ENCODE assay signal across 1 cellular context in the genomic region with DNA sequence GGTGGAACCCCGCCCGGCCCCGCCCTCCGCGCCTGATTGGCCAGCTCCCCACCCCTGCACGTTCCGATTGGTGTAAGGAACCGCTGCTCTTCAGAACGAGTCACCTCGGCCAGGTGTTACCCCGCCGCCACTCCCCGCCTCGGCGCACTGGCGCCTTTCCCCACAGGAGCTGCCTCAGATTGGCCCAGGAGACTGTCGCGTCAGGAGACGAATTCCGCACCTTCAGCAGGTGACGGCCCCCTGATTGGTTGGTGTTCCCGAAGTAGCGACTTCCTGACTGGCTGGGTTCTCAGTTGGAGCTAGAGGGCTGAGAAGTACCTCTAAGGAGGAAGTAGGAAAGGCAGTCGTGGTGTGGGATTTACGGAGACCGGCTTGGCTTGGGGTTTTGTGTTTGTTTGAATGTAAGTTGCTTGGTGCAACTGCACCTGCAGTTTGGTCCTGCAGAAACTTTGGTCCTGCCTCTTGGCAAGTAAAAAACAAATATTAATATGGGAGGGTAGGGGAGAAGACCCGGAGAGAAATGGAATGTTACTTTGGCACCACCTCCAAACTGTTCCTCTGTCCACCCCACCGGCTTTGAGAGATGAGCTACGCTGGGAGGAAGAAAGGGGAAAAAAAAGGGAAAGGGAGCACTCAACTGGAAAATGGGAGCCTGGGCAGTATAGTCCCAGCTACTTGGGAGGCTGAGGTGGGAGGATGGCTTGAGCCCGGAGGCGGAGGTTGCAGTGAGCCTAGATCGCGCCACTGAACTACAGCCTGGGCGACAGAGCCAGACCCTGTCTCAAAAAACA.
TF ChIP-seq lines count a peak whose summit lies in the region.

No MANE protein-coding gene starts in this region.

TF ChIP-seq in WTC11, 78 proteins besides CTCF, POLR2A, EP300 and RAD21 (continued from another document):
- TF ChIP-seq, protein P1, sequence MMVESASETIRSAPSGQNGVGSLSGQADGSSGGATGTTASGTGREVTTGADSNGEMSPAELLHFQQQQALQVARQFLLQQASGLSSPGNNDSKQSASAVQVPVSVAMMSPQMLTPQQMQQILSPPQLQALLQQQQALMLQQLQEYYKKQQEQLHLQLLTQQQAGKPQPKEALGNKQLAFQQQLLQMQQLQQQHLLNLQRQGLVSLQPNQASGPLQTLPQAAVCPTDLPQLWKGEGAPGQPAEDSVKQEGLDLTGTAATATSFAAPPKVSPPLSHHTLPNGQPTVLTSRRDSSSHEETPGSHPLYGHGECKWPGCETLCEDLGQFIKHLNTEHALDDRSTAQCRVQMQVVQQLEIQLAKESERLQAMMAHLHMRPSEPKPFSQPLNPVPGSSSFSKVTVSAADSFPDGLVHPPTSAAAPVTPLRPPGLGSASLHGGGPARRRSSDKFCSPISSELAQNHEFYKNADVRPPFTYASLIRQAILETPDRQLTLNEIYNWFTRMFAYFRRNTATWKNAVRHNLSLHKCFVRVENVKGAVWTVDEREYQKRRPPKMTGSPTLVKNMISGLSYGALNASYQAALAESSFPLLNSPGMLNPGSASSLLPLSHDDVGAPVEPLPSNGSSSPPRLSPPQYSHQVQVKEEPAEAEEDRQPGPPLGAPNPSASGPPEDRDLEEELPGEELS (CRISPR knock-in tag; IDR thresholded peaks at IDR 0.05), result peak; percentile 78
- TF ChIP-seq, protein P2, sequence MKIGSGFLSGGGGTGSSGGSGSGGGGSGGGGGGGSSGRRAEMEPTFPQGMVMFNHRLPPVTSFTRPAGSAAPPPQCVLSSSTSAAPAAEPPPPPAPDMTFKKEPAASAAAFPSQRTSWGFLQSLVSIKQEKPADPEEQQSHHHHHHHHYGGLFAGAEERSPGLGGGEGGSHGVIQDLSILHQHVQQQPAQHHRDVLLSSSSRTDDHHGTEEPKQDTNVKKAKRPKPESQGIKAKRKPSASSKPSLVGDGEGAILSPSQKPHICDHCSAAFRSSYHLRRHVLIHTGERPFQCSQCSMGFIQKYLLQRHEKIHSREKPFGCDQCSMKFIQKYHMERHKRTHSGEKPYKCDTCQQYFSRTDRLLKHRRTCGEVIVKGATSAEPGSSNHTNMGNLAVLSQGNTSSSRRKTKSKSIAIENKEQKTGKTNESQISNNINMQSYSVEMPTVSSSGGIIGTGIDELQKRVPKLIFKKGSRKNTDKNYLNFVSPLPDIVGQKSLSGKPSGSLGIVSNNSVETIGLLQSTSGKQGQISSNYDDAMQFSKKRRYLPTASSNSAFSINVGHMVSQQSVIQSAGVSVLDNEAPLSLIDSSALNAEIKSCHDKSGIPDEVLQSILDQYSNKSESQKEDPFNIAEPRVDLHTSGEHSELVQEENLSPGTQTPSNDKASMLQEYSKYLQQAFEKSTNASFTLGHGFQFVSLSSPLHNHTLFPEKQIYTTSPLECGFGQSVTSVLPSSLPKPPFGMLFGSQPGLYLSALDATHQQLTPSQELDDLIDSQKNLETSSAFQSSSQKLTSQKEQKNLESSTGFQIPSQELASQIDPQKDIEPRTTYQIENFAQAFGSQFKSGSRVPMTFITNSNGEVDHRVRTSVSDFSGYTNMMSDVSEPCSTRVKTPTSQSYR (CRISPR knock-in tag; IDR thresholded peaks at IDR 0.05), result no peak
- TF ChIP-seq SP1 (CRISPR knock-in tag; conservative IDR thresholded peaks at IDR 0.05) (peak; percentile 70; the same call in 1 of the 2 replicates), GTF2I (CRISPR knock-in tag; conservative IDR thresholded peaks at IDR 0.05) (no peak; the same call in 1 of the 2 replicates), STAT6 (CRISPR knock-in tag; conservative IDR thresholded peaks at IDR 0.05; ENCODE audit: low read depth) (no peak), JUN (CRISPR knock-in tag; IDR thresholded peaks at IDR 0.05) (0 out of 2 replicates have a peak, but pooled peaks have one; percentile 41), MAX (CRISPR knock-in tag; IDR thresholded peaks at IDR 0.05) (peak; percentile 92), ZNF121 (CRISPR knock-in tag; IDR thresholded peaks at IDR 0.05) (peak; percentile 91), CREM (CRISPR knock-in tag; IDR thresholded peaks at IDR 0.05) (peak; percentile 80; the same call in 1 of the 2 replicates)
- TF ChIP-seq, protein P3, sequence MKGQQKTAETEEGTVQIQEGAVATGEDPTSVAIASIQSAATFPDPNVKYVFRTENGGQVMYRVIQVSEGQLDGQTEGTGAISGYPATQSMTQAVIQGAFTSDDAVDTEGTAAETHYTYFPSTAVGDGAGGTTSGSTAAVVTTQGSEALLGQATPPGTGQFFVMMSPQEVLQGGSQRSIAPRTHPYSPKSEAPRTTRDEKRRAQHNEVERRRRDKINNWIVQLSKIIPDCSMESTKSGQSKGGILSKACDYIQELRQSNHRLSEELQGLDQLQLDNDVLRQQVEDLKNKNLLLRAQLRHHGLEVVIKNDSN (CRISPR knock-in tag; IDR thresholded peaks at IDR 0.05), result peak; percentile 62; the same call in 1 of the 2 replicates
- TF ChIP-seq, protein P4, sequence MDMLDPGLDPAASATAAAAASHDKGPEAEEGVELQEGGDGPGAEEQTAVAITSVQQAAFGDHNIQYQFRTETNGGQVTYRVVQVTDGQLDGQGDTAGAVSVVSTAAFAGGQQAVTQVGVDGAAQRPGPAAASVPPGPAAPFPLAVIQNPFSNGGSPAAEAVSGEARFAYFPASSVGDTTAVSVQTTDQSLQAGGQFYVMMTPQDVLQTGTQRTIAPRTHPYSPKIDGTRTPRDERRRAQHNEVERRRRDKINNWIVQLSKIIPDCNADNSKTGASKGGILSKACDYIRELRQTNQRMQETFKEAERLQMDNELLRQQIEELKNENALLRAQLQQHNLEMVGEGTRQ (CRISPR knock-in tag; IDR thresholded peaks at IDR 0.05), result peak; percentile 45
- TF ChIP-seq, protein P5, sequence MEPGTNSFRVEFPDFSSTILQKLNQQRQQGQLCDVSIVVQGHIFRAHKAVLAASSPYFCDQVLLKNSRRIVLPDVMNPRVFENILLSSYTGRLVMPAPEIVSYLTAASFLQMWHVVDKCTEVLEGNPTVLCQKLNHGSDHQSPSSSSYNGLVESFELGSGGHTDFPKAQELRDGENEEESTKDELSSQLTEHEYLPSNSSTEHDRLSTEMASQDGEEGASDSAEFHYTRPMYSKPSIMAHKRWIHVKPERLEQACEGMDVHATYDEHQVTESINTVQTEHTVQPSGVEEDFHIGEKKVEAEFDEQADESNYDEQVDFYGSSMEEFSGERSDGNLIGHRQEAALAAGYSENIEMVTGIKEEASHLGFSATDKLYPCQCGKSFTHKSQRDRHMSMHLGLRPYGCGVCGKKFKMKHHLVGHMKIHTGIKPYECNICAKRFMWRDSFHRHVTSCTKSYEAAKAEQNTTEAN (CRISPR knock-in tag; IDR thresholded peaks at IDR 0.05), result peak; percentile 10; the same call in 1 of the 2 replicates
- TF ChIP-seq, protein P6, sequence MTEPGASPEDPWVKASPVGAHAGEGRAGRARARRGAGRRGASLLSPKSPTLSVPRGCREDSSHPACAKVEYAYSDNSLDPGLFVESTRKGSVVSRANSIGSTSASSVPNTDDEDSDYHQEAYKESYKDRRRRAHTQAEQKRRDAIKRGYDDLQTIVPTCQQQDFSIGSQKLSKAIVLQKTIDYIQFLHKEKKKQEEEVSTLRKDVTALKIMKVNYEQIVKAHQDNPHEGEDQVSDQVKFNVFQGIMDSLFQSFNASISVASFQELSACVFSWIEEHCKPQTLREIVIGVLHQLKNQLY (CRISPR knock-in tag; IDR thresholded peaks at IDR 0.05), result no peak
